ENCODE assay signal across 8 cellular contexts in genomic region chr17:16438557-16439302, GRCh38. TPM values are rescaled to one million over a fixed set of nuclear protein-coding genes. Genes with fewer than 3 reads are reported as not detected.
DNase-seq lines count a peak whose midpoint lies in the region; ATAC-seq and TF ChIP-seq lines count a peak whose summit lies in the region.

No MANE protein-coding gene starts in this region.

- H3K14ac ChIP-seq in neuronal stem cell (ENCODE audit: low read length): peak overlapping the region; percentile 33

- H2BK120ac ChIP-seq in neuronal stem cell (ENCODE audit: low read depth, low read length): no peak overlapping the region

- H2AK5ac ChIP-seq in neuronal stem cell (ENCODE audit: low read depth, low read length): peak overlapping the region; percentile 31

- H3K36me3 Mint-ChIP-seq in activated naive CD4-positive, alpha-beta T cell treated with anti-CD3 and anti-CD28 coated beads for 36 hours (ENCODE audit: low read depth): peaks cover 47% of the 10 kb centered on the region

- TF ChIP-seq CTCF in HFF-Myc (IDR thresholded peaks at IDR 0.05; ENCODE audit: low read depth, low read length, missing control alignments): no peak
- peak in 1 of 4 experiments; percentile 9 for TF ChIP-seq CTCF in gastroesophageal sphincter (IDR thresholded peaks at IDR 0.05)

- H3K18ac ChIP-seq in neuronal stem cell (ENCODE audit: low read length): peak overlapping the region; percentile 91

- H3K4ac ChIP-seq in neuronal stem cell (ENCODE audit: low read length): no peak overlapping the region

- peak overlapping the region; percentile 57 for H2AFZ ChIP-seq in neuronal stem cell (ENCODE audit: low read length)

- peak; percentile 42 to 66 for TF ChIP-seq POLR2A in gastroesophageal sphincter (IDR thresholded peaks at IDR 0.05)

- peaks cover 48% of the 10 kb centered on the region for H3K36me3 ChIP-seq in SJSA1
- peaks cover 0 to 33% of the 10 kb centered on the region in 2 donors for H3K36me3 ChIP-seq in gastroesophageal sphincter
- H3K36me3 ChIP-seq in neuronal stem cell (replicated peaks in 1 of 2; ENCODE audit: control insufficient read depth in 2 of 2, insufficient read depth in 2 of 2, low read length in 2 of 2): peaks cover 31 to 43% of the 10 kb centered on the region in 2 donors
- peaks cover 0 to 32% (median 27%) of the 10 kb centered on the region in 5 donors for H3K36me3 ChIP-seq in subcutaneous abdominal adipose tissue (ENCODE audit: control insufficient read depth in 5 of 5, insufficient read depth in 5 of 5, low read length in 5 of 5)

- H3K4me1 ChIP-seq in SJSA1 (replicated peaks): peaks cover 39% of the 10 kb centered on the region
- peaks cover 6 to 47% (median 7%) of the 10 kb centered on the region in 3 donors for H3K4me1 ChIP-seq in gastroesophageal sphincter
- peaks cover 14 to 25% of the 10 kb centered on the region in 2 donors for H3K4me1 ChIP-seq in neuronal stem cell (ENCODE audit: control insufficient read depth in 2 of 2, insufficient read depth in 1 of 2, low read depth in 1 of 2, low read length in 2 of 2)
- H3K4me1 ChIP-seq in subcutaneous abdominal adipose tissue (ENCODE audit: control insufficient read depth in 5 of 5, insufficient read depth in 5 of 5, low read length in 5 of 5): peaks cover 13 to 55% (median 47%) of the 10 kb centered on the region in 5 donors

- H3K9me3 Mint-ChIP-seq in activated naive CD4-positive, alpha-beta T cell treated with anti-CD3 and anti-CD28 coated beads for 36 hours: no peaks in the 10 kb centered on the region

- H4K91ac ChIP-seq in neuronal stem cell (ENCODE audit: low read depth, low read length, poor library complexity): no peak overlapping the region

- peak overlapping the region; percentile 87 for H3K4me3 ChIP-seq in HFF-Myc (replicated peaks; ENCODE audit: low read depth, low read length)
- H3K4me3 ChIP-seq in SJSA1: peak overlapping the region; percentile 70
- H3K4me3 ChIP-seq in gastroesophageal sphincter: peak overlapping the region; percentile 72 to 86
- H3K4me3 ChIP-seq in neuronal stem cell (ENCODE audit: low read length in 2 of 2): peak overlapping the region; percentile 86 to 93
- H3K4me3 ChIP-seq in subcutaneous abdominal adipose tissue (ENCODE audit: low read depth in 1 of 5, low read length in 5 of 5): peak overlapping the region; percentile 87 to 96 (median 90)

- DNase-seq in GM04503 (ENCODE audit: low read depth): peak; percentile 97
- DNase-seq in HFF-Myc (ENCODE audit: extremely low read depth, low read depth): peak; percentile 99
- peak; percentile 100 for DNase-seq in MV-4-11 (lab: John Stamatoyannopoulos, UW)
- DNase-seq in SJSA1 (ENCODE audit: low read depth in 1 of 2, low spot score in 2 of 2): peak; percentile 98 to 99
- peak; percentile 98 for DNase-seq in activated naive CD4-positive, alpha-beta T cell treated with anti-CD3 and anti-CD28 coated beads for 36 hours
- DNase-seq in neuronal stem cell (ENCODE audit: low spot score): peak; percentile 99

- H2BK5ac ChIP-seq in neuronal stem cell (ENCODE audit: low read length): no peak overlapping the region

- H3K27me3 ChIP-seq in SJSA1 (replicated peaks) (no peaks in the 10 kb centered on the region), gastroesophageal sphincter (no peaks in the 10 kb centered on the region), neuronal stem cell (ENCODE audit: control insufficient read depth in 3 of 3, insufficient read depth in 3 of 3, low read depth in 1 of 3, low read length in 3 of 3) (peaks cover 0 to 4% (median 0%) of the 10 kb centered on the region in 3 experiments), subcutaneous abdominal adipose tissue (ENCODE audit: control insufficient read depth in 5 of 5, insufficient read depth in 4 of 5, low read length in 5 of 5) (peaks cover 0 to 4% (median 0%) of the 10 kb centered on the region in 5 donors)

- H3K27me3 Mint-ChIP-seq in activated naive CD4-positive, alpha-beta T cell treated with anti-CD3 and anti-CD28 coated beads for 36 hours (ENCODE audit: low read depth): no peaks in the 10 kb centered on the region

- 0% methylated on average over 7 to 17 of the region's 46 CpGs for WGBS in gastroesophageal sphincter (ENCODE audit: low coverage in 1 of 2), 2 donors
- no CpG with 5 or more reads among the region's 46 CpGs for WGBS in neuronal stem cell (ENCODE audit: extremely low coverage in 2 of 2, insufficient read length in 2 of 2, insufficient replicate concordance in 1 of 2), 2 donors

- no peak overlapping the region for H2BK12ac ChIP-seq in neuronal stem cell (ENCODE audit: low read length)

- no peaks in the 10 kb centered on the region for H3K9me3 ChIP-seq in SJSA1 (replicated peaks)
- no peaks in the 10 kb centered on the region for H3K9me3 ChIP-seq in gastroesophageal sphincter
- no peaks in the 10 kb centered on the region for H3K9me3 ChIP-seq in neuronal stem cell (replicated peaks in 1 of 2; ENCODE audit: control insufficient read depth in 2 of 2, insufficient read depth in 1 of 2, low read depth in 1 of 2, low read length in 2 of 2)
- H3K9me3 ChIP-seq in subcutaneous abdominal adipose tissue (ENCODE audit: control insufficient read depth in 5 of 5, low read length in 5 of 5): no peaks in the 10 kb centered on the region

- H3K79me1 ChIP-seq in neuronal stem cell (ENCODE audit: low read depth, low read length): peaks cover 13% of the 10 kb centered on the region

- peak overlapping the region; percentile 99 for H3K27ac Mint-ChIP-seq in activated naive CD4-positive, alpha-beta T cell treated with anti-CD3 and anti-CD28 coated beads for 36 hours

- peak overlapping the region; percentile 74 for H3K9ac ChIP-seq in neuronal stem cell (ENCODE audit: low read depth, low read length, poor library complexity)
- H3K9ac ChIP-seq in subcutaneous abdominal adipose tissue (ENCODE audit: low read length in 5 of 5): peak overlapping the region; percentile 40 to 96 (median 86)

- CTCF ChIA-PET in activated naive CD4-positive, alpha-beta T cell treated with anti-CD3 and anti-CD28 coated beads for 36 hours (lab: Charles Lee): interaction anchor here (0.6 to 2.9 kb wide), 13 partner anchors 10 to 832 kb away, joined by 3 to 17 read pairs (median 5); partner anchors contain the start of genes CENPV and TRPV2

- peak overlapping the region; percentile 67 for H3K27ac ChIP-seq in SJSA1
- peak overlapping the region; percentile 48 to 88 (median 80) for H3K27ac ChIP-seq in gastroesophageal sphincter
- peak overlapping the region; percentile 79 for H3K27ac ChIP-seq in neuronal stem cell (replicated peaks; ENCODE audit: low read length)
- H3K27ac ChIP-seq in subcutaneous abdominal adipose tissue (ENCODE audit: low read depth, low read length): peak overlapping the region; percentile 92

- peak overlapping the region; percentile 19 for H3K23ac ChIP-seq in neuronal stem cell (ENCODE audit: low read depth, low read length, poor library complexity)

- intact Hi-C loops in activated naive CD4-positive, alpha-beta T cell treated with anti-CD3 and anti-CD28 coated beads for 36 hours (cut with micrococcal nuclease): loop anchor here (1.0 to 5.0 kb wide), 10 partner anchors 19 to 410 kb away; partner anchors contain the start of genes NCOR1, UBB and ZNF624

- H3K4me1 Mint-ChIP-seq in activated naive CD4-positive, alpha-beta T cell treated with anti-CD3 and anti-CD28 coated beads for 36 hours (ENCODE audit: low read depth): peaks cover 39% of the 10 kb centered on the region

- H3K4me2 ChIP-seq in neuronal stem cell (ENCODE audit: insufficient read depth, low read length, poor library complexity, severe bottlenecking): peak overlapping the region; percentile 82

- H4K8ac ChIP-seq in neuronal stem cell (ENCODE audit: low read depth, low read length): no peak overlapping the region

- H2BK15ac ChIP-seq in neuronal stem cell (ENCODE audit: low read length): no peak overlapping the region

- TF ChIP-seq EP300 in gastroesophageal sphincter (IDR thresholded peaks at IDR 0.05): no peak

- peak overlapping the region; percentile 99 for H3K4me3 Mint-ChIP-seq in activated naive CD4-positive, alpha-beta T cell treated with anti-CD3 and anti-CD28 coated beads for 36 hours

- peak; percentile 96 for ATAC-seq in gastroesophageal sphincter

RNA-seq across cellular contexts. Expression of gene TRPV2, which starts 23.4 kb away (rescaled TPM):
- total RNA-seq in SJSA1 (2014; rRNA removed; shearing (Covaris generic)): 0.47 TPM in 1 of 2 replicates, not detected in the other
- total RNA-seq in activated naive CD4-positive, alpha-beta T cell treated with anti-CD3 and anti-CD28 coated beads for 36 hours: 10 to 100 TPM; 23.7 to 24.8 TPM
- total RNA-seq in gastroesophageal sphincter: 10 to 100 TPM in 3 of 4 donors, 1 to 10 TPM in 1; 6.5 to 15.5 (median 11.6) TPM
- polyA plus RNA-seq in neuronal stem cell (2013, experiment 1 of 2): 0.36 TPM
- 0.30 TPM for polyA plus RNA-seq in neuronal stem cell (2013, experiment 2 of 2)

RNA-seq across cellular contexts. Expression of gene LRRC75A, which starts 53.3 kb away (rescaled TPM):
- 0.39 TPM in 1 of 2 replicates, not detected in the other for total RNA-seq in SJSA1 (2014; rRNA removed; shearing (Covaris generic))
- under 1 TPM; 0.69 to 0.79 TPM for total RNA-seq in activated naive CD4-positive, alpha-beta T cell treated with anti-CD3 and anti-CD28 coated beads for 36 hours
- 1 to 10 TPM in 3 of 4 donors, under 1 TPM in 1; 0.94 to 4.0 (median 2.3) TPM for total RNA-seq in gastroesophageal sphincter
- polyA plus RNA-seq in neuronal stem cell (2013, experiment 1 of 2): 2.7 TPM
- polyA plus RNA-seq in neuronal stem cell (2013, experiment 2 of 2): 2.6 TPM

RNA-seq across cellular contexts. Expression of gene UBB, which starts 57.8 kb away (rescaled TPM):
- 1,919 and 2,989 TPM in 2 replicates for total RNA-seq in SJSA1 (2014; rRNA removed; shearing (Covaris generic))
- 1,000 to 10,000 TPM; 1,579 to 1,628 TPM for total RNA-seq in activated naive CD4-positive, alpha-beta T cell treated with anti-CD3 and anti-CD28 coated beads for 36 hours
- total RNA-seq in gastroesophageal sphincter: 100 to 1,000 TPM; 697 to 982 (median 790) TPM
- polyA plus RNA-seq in neuronal stem cell (2013, experiment 1 of 2): 3,085 TPM
- polyA plus RNA-seq in neuronal stem cell (2013, experiment 2 of 2): 3,088 TPM

Comparison
In these comparisons a context has a peak if more than half of its experiments do, and no peak if none do; other contexts are left out.
1. Peak in every context shown above with its lines: DNase-seq, ATAC-seq, H3K4me3 ChIP-seq and H3K27ac ChIP-seq.